Comparison of ENCODE assay signal across 1 cellular context in the genomic region with DNA sequence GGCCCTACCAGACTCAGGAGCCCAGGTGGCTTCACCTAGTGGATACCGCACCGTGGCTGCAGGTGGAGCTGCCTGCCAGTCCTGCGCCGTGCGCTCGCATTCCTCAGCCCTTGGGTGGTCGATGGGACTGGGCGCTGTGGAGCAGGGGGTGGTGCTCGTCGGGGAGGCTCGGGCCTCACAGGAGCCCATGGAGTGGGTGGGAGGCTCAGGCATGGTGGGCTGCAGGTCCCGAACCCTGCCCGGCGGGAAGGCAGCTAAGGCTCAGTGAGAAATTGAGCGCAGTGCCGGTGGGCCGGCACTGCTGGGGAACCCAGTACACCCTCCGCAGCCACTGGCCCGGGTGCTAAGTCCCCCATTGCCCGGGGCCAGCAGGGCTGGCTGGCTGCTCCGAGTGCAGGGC.
A peak's percentile ranks its signal among the peaks of the same experiment; 100 is the strongest.
TF ChIP-seq lines count a peak whose summit lies in the region.
"Not testable (repeated sequence)": the region's sequence is repeated elsewhere in the genome, so short reads cannot be mapped to it uniquely, and the experiment has no call there.

No MANE protein-coding gene starts in this region.

TF ChIP-seq in HepG2, 621 proteins besides CTCF, POLR2A, EP300 and RAD21:
- TF ChIP-seq CSRNP1 (CRISPR knock-in tag; IDR thresholded peaks at IDR 0.05), result 0 out of 2 replicates have a peak, but pooled peaks have one; percentile 26
- TF ChIP-seq TAF1 (CRISPR knock-in tag; IDR thresholded peaks at IDR 0.05), result 0 out of 2 replicates have a peak, but pooled peaks have one; percentile 0
- 0 out of 2 replicates have a peak, but pooled peaks have one; percentile 13 for TF ChIP-seq ZGPAT (CRISPR knock-in tag; IDR thresholded peaks at IDR 0.05)
- TF ChIP-seq, protein P1, sequence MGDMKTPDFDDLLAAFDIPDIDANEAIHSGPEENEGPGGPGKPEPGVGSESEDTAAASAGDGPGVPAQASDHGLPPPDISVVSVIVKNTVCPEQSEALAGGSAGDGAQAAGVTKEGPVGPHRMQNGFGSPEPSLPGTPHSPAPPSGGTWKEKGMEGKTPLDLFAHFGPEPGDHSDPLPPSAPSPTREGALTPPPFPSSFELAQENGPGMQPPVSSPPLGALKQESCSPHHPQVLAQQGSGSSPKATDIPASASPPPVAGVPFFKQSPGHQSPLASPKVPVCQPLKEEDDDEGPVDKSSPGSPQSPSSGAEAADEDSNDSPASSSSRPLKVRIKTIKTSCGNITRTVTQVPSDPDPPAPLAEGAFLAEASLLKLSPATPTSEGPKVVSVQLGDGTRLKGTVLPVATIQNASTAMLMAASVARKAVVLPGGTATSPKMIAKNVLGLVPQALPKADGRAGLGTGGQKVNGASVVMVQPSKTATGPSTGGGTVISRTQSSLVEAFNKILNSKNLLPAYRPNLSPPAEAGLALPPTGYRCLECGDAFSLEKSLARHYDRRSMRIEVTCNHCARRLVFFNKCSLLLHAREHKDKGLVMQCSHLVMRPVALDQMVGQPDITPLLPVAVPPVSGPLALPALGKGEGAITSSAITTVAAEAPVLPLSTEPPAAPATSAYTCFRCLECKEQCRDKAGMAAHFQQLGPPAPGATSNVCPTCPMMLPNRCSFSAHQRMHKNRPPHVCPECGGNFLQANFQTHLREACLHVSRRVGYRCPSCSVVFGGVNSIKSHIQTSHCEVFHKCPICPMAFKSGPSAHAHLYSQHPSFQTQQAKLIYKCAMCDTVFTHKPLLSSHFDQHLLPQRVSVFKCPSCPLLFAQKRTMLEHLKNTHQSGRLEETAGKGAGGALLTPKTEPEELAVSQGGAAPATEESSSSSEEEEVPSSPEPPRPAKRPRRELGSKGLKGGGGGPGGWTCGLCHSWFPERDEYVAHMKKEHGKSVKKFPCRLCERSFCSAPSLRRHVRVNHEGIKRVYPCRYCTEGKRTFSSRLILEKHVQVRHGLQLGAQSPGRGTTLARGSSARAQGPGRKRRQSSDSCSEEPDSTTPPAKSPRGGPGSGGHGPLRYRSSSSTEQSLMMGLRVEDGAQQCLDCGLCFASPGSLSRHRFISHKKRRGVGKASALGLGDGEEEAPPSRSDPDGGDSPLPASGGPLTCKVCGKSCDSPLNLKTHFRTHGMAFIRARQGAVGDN (CRISPR knock-in tag; IDR thresholded peaks at IDR 0.05), result peak; percentile 39; the same call in 1 of the 2 replicates
- TF ChIP-seq NONO (IDR thresholded peaks at IDR 0.05), result not testable (repeated sequence)
- 0 out of 2 replicates have a peak, but pooled peaks have one; percentile 2 for TF ChIP-seq NONO (CRISPR knock-in tag; conservative IDR thresholded peaks at IDR 0.05)
TF ChIP-seq in HepG2: peak in this region for 5; not testable (repeated sequence) for 616.
